Comparison of ENCODE assay signal across 1 cellular context in genomic region chr11:803770-804598, GRCh38.
A peak's percentile ranks its signal among the peaks of the same experiment; 100 is the strongest.
TF ChIP-seq lines count a peak whose summit lies in the region.

No MANE protein-coding gene starts in this region.

TF ChIP-seq in HEK293, 187 proteins besides CTCF, POLR2A, EP300 and RAD21 (continued from another document):
- TF ChIP-seq PATZ1 (tag by site-specific recombination; IDR thresholded peaks at IDR 0.05) (peak; percentile 44; the same call in 1 of the 2 replicates), ZNF324 (tag by site-specific recombination; IDR thresholded peaks at IDR 0.05) (no peak), KLF17 (tag by site-specific recombination; IDR thresholded peaks at IDR 0.05) (0 out of 2 replicates have a peak, but pooled peaks have one; percentile 16), ZBTB20 (tag by site-specific recombination; IDR thresholded peaks at IDR 0.05) (peak; percentile 80), ZSCAN16 (tag by site-specific recombination; IDR thresholded peaks at IDR 0.05) (no peak), REST (tag by site-specific recombination; IDR thresholded peaks at IDR 0.05) (no peak), ZNF133 (tag by site-specific recombination; IDR thresholded peaks at IDR 0.05) (no peak), KLF16 (tag by site-specific recombination; IDR thresholded peaks at IDR 0.05) (no peak), ZNF266 (tag by site-specific recombination; IDR thresholded peaks at IDR 0.05; ENCODE audit: low read depth) (no peak), GLI2 (tag by site-specific recombination; IDR thresholded peaks at IDR 0.05; ENCODE audit: borderline replicate concordance, low read depth) (no peak), ZNF433 (tag by site-specific recombination; IDR thresholded peaks at IDR 0.05; ENCODE audit: low read depth) (no peak), ZNF629 (tag by site-specific recombination; IDR thresholded peaks at IDR 0.05) (0 out of 2 replicates have a peak, but pooled peaks have one; percentile 32), ZNF10 (tag by site-specific recombination; IDR thresholded peaks at IDR 0.05) (no peak), KLF7 (tag by site-specific recombination; IDR thresholded peaks at IDR 0.05; ENCODE audit: borderline replicate concordance) (no peak), ZFP3 (tag by site-specific recombination; IDR thresholded peaks at IDR 0.05; ENCODE audit: low read depth) (no peak), ZNF132 (tag by site-specific recombination; IDR thresholded peaks at IDR 0.05; ENCODE audit: borderline replicate concordance) (no peak), ZBTB44 (tag by site-specific recombination; IDR thresholded peaks at IDR 0.05) (peak; percentile 26; the same call in 1 of the 2 replicates), ZNF654 (tag by site-specific recombination; IDR thresholded peaks at IDR 0.05; ENCODE audit: low read depth) (no peak), SP3 (tag by site-specific recombination; IDR thresholded peaks at IDR 0.05) (no peak), ZNF16 (tag by site-specific recombination; IDR thresholded peaks at IDR 0.05; ENCODE audit: low read depth) (no peak), PBX3 (CRISPR knock-in tag; IDR thresholded peaks at IDR 0.05) (peak; percentile 60; the same call in 1 of the 2 replicates), ZBTB17 (tag by site-specific recombination; IDR thresholded peaks at IDR 0.05) (no peak), ZNF18 (tag by site-specific recombination; IDR thresholded peaks at IDR 0.05) (no peak), ZNF692 (tag by site-specific recombination; IDR thresholded peaks at IDR 0.05) (peak; percentile 82), ZNF48 (tag by site-specific recombination; IDR thresholded peaks at IDR 0.05) (no peak), ZNF239 (tag by site-specific recombination; IDR thresholded peaks at IDR 0.05) (no peak), ZNF707 (tag by site-specific recombination; IDR thresholded peaks at IDR 0.05) (no peak), ZNF423 (tag by site-specific recombination; IDR thresholded peaks at IDR 0.05) (no peak), PRDM4 (tag by site-specific recombination; IDR thresholded peaks at IDR 0.05) (no peak), ZEB2 (tag by site-specific recombination; IDR thresholded peaks at IDR 0.05) (0 out of 2 replicates have a peak, but pooled peaks have one; percentile 14), ZBTB8A (tag by site-specific recombination; IDR thresholded peaks at IDR 0.05) (no peak), ZNF776 (tag by site-specific recombination; IDR thresholded peaks at IDR 0.05; ENCODE audit: borderline replicate concordance) (no peak), BCL6B (tag by site-specific recombination; IDR thresholded peaks at IDR 0.05) (no peak), RBAK (tag by site-specific recombination; IDR thresholded peaks at IDR 0.05) (no peak), ZNF37A (tag by site-specific recombination; IDR thresholded peaks at IDR 0.05) (no peak), ZIC2 (tag by site-specific recombination; IDR thresholded peaks at IDR 0.05) (no peak), ZFHX2 (tag by site-specific recombination; conservative IDR thresholded peaks at IDR 0.05) (peak; percentile 32; the same call in 1 of the 2 replicates), ZNF621 (tag by site-specific recombination; IDR thresholded peaks at IDR 0.05) (no peak), ZNF335 (tag by site-specific recombination; conservative IDR thresholded peaks at IDR 0.05) (0 out of 2 replicates have a peak, but pooled peaks have one; percentile 29), ZNF544 (tag by site-specific recombination; IDR thresholded peaks at IDR 0.05) (no peak), ZFP69B (tag by site-specific recombination; IDR thresholded peaks at IDR 0.05) (peak; percentile 85), ZNF555 (tag by site-specific recombination; conservative IDR thresholded peaks at IDR 0.05) (no peak)
